28 cellular contexts compared by ENCODE assay signal in the genomic region with DNA sequence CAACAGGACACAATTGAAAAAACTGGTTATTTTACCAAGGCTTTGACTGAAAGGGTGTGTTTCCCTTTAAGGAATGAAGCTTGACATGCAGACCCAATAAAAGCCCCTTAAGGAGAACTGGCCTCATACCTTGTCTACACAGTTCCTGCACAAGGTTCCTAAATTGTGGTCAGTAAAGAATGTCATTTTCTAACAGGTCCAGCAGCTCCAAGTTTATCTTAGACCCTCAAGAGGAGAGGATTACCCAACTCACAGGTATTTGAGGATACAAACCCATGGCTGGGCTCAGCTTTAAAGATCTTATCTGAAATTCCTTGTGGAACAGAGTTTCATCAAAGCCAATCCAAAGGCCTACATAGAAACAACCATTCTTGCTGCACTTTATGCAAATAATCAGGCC. TPM values are rescaled to one million over a fixed set of nuclear protein-coding genes. Genes with fewer than 3 reads are reported as not detected.
A peak's percentile ranks its signal among the peaks of the same experiment; 100 is the strongest.
DNase-seq lines count a peak whose midpoint lies in the region; ATAC-seq, FAIRE-seq and TF ChIP-seq lines count a peak whose summit lies in the region.
"Had no signal": no experiment of that assay in that cellular context is flagged by ENCODE, and none has a peak within 500 bp of the region (broad histone marks: within the 10 kb centered on the region; RNA-seq: fewer than 3 reads in every experiment).

No MANE protein-coding gene starts in this region.

- H3K9ac ChIP-seq in endodermal cell (ENCODE audit: extremely low read depth, low read length, poor library complexity, severe bottlenecking) = no peak overlapping the region
- H3K9ac ChIP-seq: GM23248 had no signal

- H3K9me3 Mint-ChIP-seq in endodermal cell = peaks cover 58% of the 10 kb centered on the region
- H3K9me3 Mint-ChIP-seq: CD4-positive, alpha-beta memory T cell; T-cell had no signal

- H3K27me3 ChIP-seq in endodermal cell (ENCODE audit: control insufficient read depth, insufficient read depth, low read length, poor library complexity, severe bottlenecking) (no peaks in the 10 kb centered on the region), left lung (peaks cover 0 to 20% of the 10 kb centered on the region in 2 donors), psoas muscle (ENCODE audit: insufficient read depth in 3 of 3, low read length in 2 of 3) (no peaks in the 10 kb centered on the region)

- TF ChIP-seq CTCF in endodermal cell (conservative IDR thresholded peaks at IDR 0.05) = no peak
- no peak for TF ChIP-seq CTCF in left lung (IDR thresholded peaks at IDR 0.05)
- TF ChIP-seq CTCF in psoas muscle (IDR thresholded peaks at IDR 0.05) = no peak

- H3K4me1 ChIP-seq in endodermal cell (ENCODE audit: control insufficient read depth, insufficient read depth, low read length) = no peaks in the 10 kb centered on the region
- no peaks in the 10 kb centered on the region for H3K4me1 ChIP-seq in left lung
- no peaks in the 10 kb centered on the region for H3K4me1 ChIP-seq in psoas muscle
- H3K4me1 ChIP-seq: HAP-1 had no signal

- H3K4me3 ChIP-seq in endodermal cell (ENCODE audit: low read length) (peak overlapping the region; percentile 20), left lung (no peak overlapping the region), psoas muscle (no peak overlapping the region)
- H3K4me3 ChIP-seq: GM23248, HAP-1 had no signal

- H3K27me3 Mint-ChIP-seq in endodermal cell (ENCODE audit: insufficient read depth) = no peaks in the 10 kb centered on the region

- ATAC-seq in left lung = peak; percentile 48
- no peak for ATAC-seq in HG03378 (IDR thresholded peaks at IDR 0.05; ENCODE audit: unreplicated experiment)
- ATAC-seq in psoas muscle = no peak
- no peak for ATAC-seq in HG03097 (IDR thresholded peaks at IDR 0.05; ENCODE audit: low FRiP score, unreplicated experiment)
- ATAC-seq: HepG2, Panc1, T-cell had no signal

- H3K4me1 Mint-ChIP-seq in endodermal cell = peaks cover 25% of the 10 kb centered on the region

- intact Hi-C loops in left lung (cut with DNase I) = no loop called here
- intact Hi-C loops in psoas muscle (cut with DNase I) = loop anchor here (5.0 to 10.0 kb wide), 2 partner anchors 41 to 69 kb away; a partner anchor contains a TSS

- H3K4me3 Mint-ChIP-seq in endodermal cell = no peak overlapping the region

- peaks cover 5% of the 10 kb centered on the region for H3K36me3 Mint-ChIP-seq in endodermal cell (ENCODE audit: low read depth)
- H3K36me3 Mint-ChIP-seq: CD4-positive, alpha-beta memory T cell had no signal

- H3K9me3 ChIP-seq in endodermal cell (ENCODE audit: control insufficient read depth, low read length) = peaks cover 38% of the 10 kb centered on the region
- H3K9me3 ChIP-seq in left lung = no peaks in the 10 kb centered on the region
- H3K9me3 ChIP-seq in psoas muscle = no peaks in the 10 kb centered on the region
- H3K9me3 ChIP-seq: HAP-1 had no signal

- no peak for FAIRE-seq in HTR-8/SVneo (lab: Jason Lieb, UNC)
- FAIRE-seq: GM18507, HepG2 had no signal

- H3K27ac ChIP-seq in endodermal cell (ENCODE audit: low read depth, low read length) (no peak overlapping the region), left lung (peak overlapping the region in 1 of 2 donors; percentile 13), psoas muscle (no peak overlapping the region)
- H3K27ac ChIP-seq: GM23248, RWPE1 had no signal

- no peak overlapping the region for H3K27ac Mint-ChIP-seq in endodermal cell
- H3K27ac Mint-ChIP-seq: CD4-positive, alpha-beta memory T cell; T-cell had no signal

- no peaks in the 10 kb centered on the region for H3K36me3 ChIP-seq in endodermal cell (ENCODE audit: control insufficient read depth, insufficient read depth, low read length)
- H3K36me3 ChIP-seq in left lung = no peaks in the 10 kb centered on the region
- no peaks in the 10 kb centered on the region for H3K36me3 ChIP-seq in psoas muscle (ENCODE audit: insufficient read depth in 1 of 2, low read depth in 1 of 2)
- H3K36me3 ChIP-seq: HAP-1 had no signal

- DNase-seq in M059J (ENCODE audit: low read depth) (peak; percentile 59), endodermal cell (no peak), left lung (no peak), psoas muscle (no peak), HTR-8/SVneo (ENCODE audit: insufficient read length, low spot score) (no peak)
- DNase-seq: C1 segment of cervical spinal cord; CD4-positive, alpha-beta memory T cell; COR-L47; DMS79; EL; GM23248; Kasumi-1; MV-4-11; NCI-H1105; NCI-H1436 treated with DMSO at 0.1 percent for 48 hours; NCI-H187 treated with DMSO at 0.1 percent for 48 hours; NCI-H2107; NCI-H526 treated with DMSO at 0.1 percent for 48 hours; SHP77; T-cell had no signal

RNA-seq across cellular contexts. Expression of a gene that starts 31.4 kb away (rescaled TPM):
- 57.9 and 75.6 TPM in 2 replicates for total RNA-seq in M059J (2014; rRNA removed; shearing (Covaris generic))
- total RNA-seq in endodermal cell (not detected), left lung (1 to 10 TPM; 2.5 to 4.7 TPM), psoas muscle (1 to 10 TPM in 3 of 4 donors, under 1 TPM in 1; 0.64 to 1.9 (median 1.2) TPM)
- polyA plus RNA-seq in endodermal cell (2013, experiment 1 of 2) = 0.32 TPM
- polyA plus RNA-seq in endodermal cell (2013, experiment 2 of 2) = 0.37 TPM
- 1 to 10 TPM; 1.2 to 1.8 (median 1.8) TPM for polyA plus RNA-seq in psoas muscle
- total RNA-seq: HepG2, HT-29 had no signal
- polyA plus RNA-seq: HepG2 had no signal

RNA-seq across cellular contexts. Expression of a gene that starts 33.6 kb away (rescaled TPM):
- total RNA-seq in M059J (2014; rRNA removed; shearing (Covaris generic)) = 314 and 339 TPM in 2 replicates
- 10 to 100 TPM in 1 of 2 donors, under 1 TPM in 1; 0.40 to 15.1 TPM for total RNA-seq in endodermal cell
- polyA plus RNA-seq in endodermal cell (2013, experiment 1 of 2) = 35.6 TPM
- polyA plus RNA-seq in endodermal cell (2013, experiment 2 of 2) = 31.5 TPM
- 10 to 100 TPM; 64.1 to 83.4 TPM for total RNA-seq in left lung
- total RNA-seq in psoas muscle = 10 to 100 TPM; 15.2 to 47.7 (median 31.0) TPM
- polyA plus RNA-seq in psoas muscle = 10 to 100 TPM; 45.9 to 94.0 (median 71.7) TPM

RNA-seq across cellular contexts. Expression of a gene that starts 43.1 kb away (rescaled TPM):
- 16.7 and 20.1 TPM in 2 replicates for total RNA-seq in M059J (2014; rRNA removed; shearing (Covaris generic))
- total RNA-seq in endodermal cell (10 to 100 TPM; 27.8 to 31.9 TPM), left lung (10 to 100 TPM; 16.6 to 21.3 TPM), psoas muscle (10 to 100 TPM in 2 of 4 donors, 1 to 10 TPM in 2; 6.5 to 12.1 (median 10.2) TPM)
- polyA plus RNA-seq in endodermal cell (2013, experiment 1 of 2) = 26.0 TPM
- 24.1 TPM for polyA plus RNA-seq in endodermal cell (2013, experiment 2 of 2)
- 10 to 100 TPM in 2 of 3 donors, 1 to 10 TPM in 1; 8.7 to 17.9 (median 12.8) TPM for polyA plus RNA-seq in psoas muscle

RNA-seq across cellular contexts. Expression of a gene that starts 53.2 kb away (rescaled TPM):
- 46.8 and 54.3 TPM in 2 replicates for total RNA-seq in M059J (2014; rRNA removed; shearing (Covaris generic))
- total RNA-seq in endodermal cell (1 to 10 TPM; 7.8 to 8.0 TPM), left lung (10 to 100 TPM; 27.4 to 29.6 TPM), psoas muscle (10 to 100 TPM; 12.8 to 20.7 (median 14.3) TPM)
- 8.4 TPM for polyA plus RNA-seq in endodermal cell (2013, experiment 1 of 2)
- polyA plus RNA-seq in endodermal cell (2013, experiment 2 of 2) = 9.0 TPM
- 1 to 10 TPM; 3.1 to 7.4 (median 4.7) TPM for polyA plus RNA-seq in psoas muscle

Comparison
In these comparisons a context has a peak if more than half of its experiments do, and no peak if none do; other contexts are left out.
1. RNA of a gene that starts 31.4 kb away (total RNA-seq): 57.9 to 75.6 TPM in M059J; 2.5 to 4.7 TPM in left lung, 0.64 to 1.9 TPM in psoas muscle and not detected in endodermal cell; every median in the first group is over 10 times any median in the second.
2. intact Hi-C loops: an anchor here in psoas muscle (5.0 to 10.0 kb wide); none called in left lung.